ENCODE assay signal across 10 cellular contexts in genomic region chr2:16626497-16626896, GRCh38. TPM values are rescaled to one million over a fixed set of nuclear protein-coding genes. Genes with fewer than 3 reads are reported as not detected.
A peak's percentile ranks its signal among the peaks of the same experiment; 100 is the strongest.
DNase-seq lines count a peak whose midpoint lies in the region; ATAC-seq and TF ChIP-seq lines count a peak whose summit lies in the region.
"Had no signal": no experiment of that assay in that cellular context is flagged by ENCODE, and none has a peak within 500 bp of the region (broad histone marks: within the 10 kb centered on the region; RNA-seq: fewer than 3 reads in every experiment).

No MANE protein-coding gene starts in this region.

- H3K27me3 Mint-ChIP-seq in activated naive CD4-positive, alpha-beta T cell treated with anti-CD3 and anti-CD28 coated beads, Interleukin-2, amount 10 ng/mL, durations not matched to agents 7 days and 5 days: peaks cover 8% of the 10 kb centered on the region

- H3K4me3 ChIP-seq in dorsolateral prefrontal cortex (no peak overlapping the region), mucosa of descending colon (no peak overlapping the region), vagina (peak overlapping the region in 1 of 2 donors; percentile 23)

- H3K4me1 ChIP-seq in mucosa of descending colon (ENCODE audit: low read depth) (peaks cover 4% of the 10 kb centered on the region), vagina (peaks cover 76% of the 10 kb centered on the region)

- H3K36me3 Mint-ChIP-seq in activated naive CD4-positive, alpha-beta T cell treated with anti-CD3 and anti-CD28 coated beads, Interleukin-2, amount 10 ng/mL, durations not matched to agents 7 days and 5 days: no peaks in the 10 kb centered on the region
- H3K36me3 Mint-ChIP-seq: T-cell had no signal

- ATAC-seq in mucosa of descending colon: peak; percentile 43
- no peak for ATAC-seq in HG03025 (IDR thresholded peaks at IDR 0.05; ENCODE audit: low FRiP score, unreplicated experiment)
- no peak for ATAC-seq in GM19463 (IDR thresholded peaks at IDR 0.05; ENCODE audit: unreplicated experiment)
- ATAC-seq: T-cell had no signal

- TF ChIP-seq CTCF in dorsolateral prefrontal cortex (IDR thresholded peaks at IDR 0.05 in 54 of 56, conservative IDR thresholded peaks at IDR 0.05 in 2 of 56; ENCODE audit: low read depth in 1 of 56, partially characterized antibody in 56 of 56): no peak
- TF ChIP-seq CTCF in mucosa of descending colon (IDR thresholded peaks at IDR 0.05): no peak
- TF ChIP-seq CTCF in vagina (IDR thresholded peaks at IDR 0.05): no peak
- no peak for TF ChIP-seq CTCF in GM20000 (IDR thresholded peaks at IDR 0.05; ENCODE audit: extremely low read depth, missing control alignments)

- CTCF ChIA-PET in activated naive CD4-positive, alpha-beta T cell treated with anti-CD3 and anti-CD28 coated beads, Interleukin-2, amount 10 ng/mL, durations not matched to agents 7 days and 5 days (lab: Charles Lee): no interaction called here

- TF ChIP-seq POLR2A in vagina (IDR thresholded peaks at IDR 0.05): no peak

- no peaks in the 10 kb centered on the region for H3K9me3 Mint-ChIP-seq in activated naive CD4-positive, alpha-beta T cell treated with anti-CD3 and anti-CD28 coated beads, Interleukin-2, amount 10 ng/mL, durations not matched to agents 7 days and 5 days
- H3K9me3 Mint-ChIP-seq: T-cell had no signal

- H3K27ac Mint-ChIP-seq in activated naive CD4-positive, alpha-beta T cell treated with anti-CD3 and anti-CD28 coated beads, Interleukin-2, amount 10 ng/mL, durations not matched to agents 7 days and 5 days: peak overlapping the region; percentile 29
- H3K27ac Mint-ChIP-seq: T-cell had no signal

- H3K36me3 ChIP-seq in mucosa of descending colon (ENCODE audit: low read depth) (no peaks in the 10 kb centered on the region), vagina (peaks cover 0 to 12% of the 10 kb centered on the region in 2 donors)

- DNase-seq in activated naive CD4-positive, alpha-beta T cell treated with anti-CD3 and anti-CD28 coated beads, Interleukin-2, amount 10 ng/mL, durations not matched to agents 7 days and 5 days: no peak
- DNase-seq in activated naive CD4-positive, alpha-beta T cell treated with anti-CD3 and anti-CD28 coated beads, Interleukin-2, amount 50 U/mL, for 16 hours: no peak
- DNase-seq in dorsolateral prefrontal cortex (no peak), mucosa of descending colon (no peak), vagina (ENCODE audit: extremely low spot score in 2 of 2) (no peak), GM20000 (ENCODE audit: low spot score) (no peak)
- DNase-seq: NCI-H1048, T-cell had no signal

- intact Hi-C loops in dorsolateral prefrontal cortex (cut with DNase I) (loop anchor here in 1 of 2 donors (5.0 kb wide), 1 partner anchor 96 kb away; no protein-coding TSS in a partner anchor), mucosa of descending colon (cut with DNase I, micrococcal nuclease) (no loop called here), vagina (cut with DNase I) (no loop called here)

- H3K4me1 Mint-ChIP-seq in activated naive CD4-positive, alpha-beta T cell treated with anti-CD3 and anti-CD28 coated beads, Interleukin-2, amount 10 ng/mL, durations not matched to agents 7 days and 5 days: peaks cover 66% of the 10 kb centered on the region

- H3K9me3 ChIP-seq in mucosa of descending colon (no peaks in the 10 kb centered on the region), vagina (no peaks in the 10 kb centered on the region)

- H3K27me3 ChIP-seq in dorsolateral prefrontal cortex (no peaks in the 10 kb centered on the region), vagina (no peaks in the 10 kb centered on the region)

- no peak overlapping the region for H3K4me3 Mint-ChIP-seq in activated naive CD4-positive, alpha-beta T cell treated with anti-CD3 and anti-CD28 coated beads, Interleukin-2, amount 10 ng/mL, durations not matched to agents 7 days and 5 days

- peak overlapping the region in 53 of 59 donors; percentile 2 to 84 (median 69) for H3K27ac ChIP-seq in dorsolateral prefrontal cortex
- H3K27ac ChIP-seq in vagina: peak overlapping the region; percentile 83

RNA-seq across cellular contexts. Expression of gene CYRIA, which starts 39.1 kb away (rescaled TPM):
- 100 to 1,000 TPM in 99 of 120 experiments, 10 to 100 TPM in 21; 53.2 to 194 (median 131) TPM for total RNA-seq in dorsolateral prefrontal cortex
- 10 to 100 TPM in 1 of 3 donors, 1 to 10 TPM in 2; 2.2 to 18.0 (median 3.5) TPM for total RNA-seq in mucosa of descending colon
- total RNA-seq in vagina: 12.5 TPM
